20 cellular contexts compared by ENCODE assay signal in the genomic region with DNA sequence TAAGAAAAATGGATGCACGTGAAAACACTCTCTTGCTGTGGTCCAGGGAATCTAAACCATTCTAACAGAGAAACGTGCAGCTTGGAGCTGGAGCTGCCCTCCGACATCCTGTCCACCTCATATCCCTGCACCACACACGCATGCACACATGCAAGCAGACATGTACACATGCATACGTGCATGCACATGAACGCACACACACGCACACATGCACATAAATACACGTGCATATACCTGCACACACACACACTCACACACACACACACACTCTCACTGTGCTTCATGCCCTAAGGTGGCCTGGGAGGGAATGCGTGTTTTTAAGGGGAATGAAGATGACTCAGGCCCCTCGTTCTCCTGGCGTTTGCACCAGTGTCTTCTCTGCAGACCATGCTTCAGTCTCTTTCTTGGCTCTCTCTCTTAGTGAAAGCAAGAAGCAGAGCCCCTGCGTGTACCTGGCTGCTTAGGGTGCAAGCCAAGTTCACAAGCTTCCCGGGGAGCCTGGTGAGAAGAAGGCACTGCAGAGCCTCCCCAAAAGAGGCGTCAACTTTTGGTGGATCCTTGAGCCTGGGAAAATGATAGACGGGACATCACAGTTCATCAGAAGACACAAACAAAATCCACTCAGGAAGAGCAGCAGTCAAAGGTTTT.
A peak's percentile ranks its signal among the peaks of the same experiment; 100 is the strongest.
DNase-seq lines count a peak whose midpoint lies in the region; ATAC-seq, FAIRE-seq and TF ChIP-seq lines count a peak whose summit lies in the region.
"Had no signal": no experiment of that assay in that cellular context is flagged by ENCODE, and none has a peak within 500 bp of the region (broad histone marks: within the 10 kb centered on the region; RNA-seq: fewer than 3 reads in every experiment).

No MANE protein-coding gene starts in this region.

- H3K36me3 ChIP-seq in PC-3 (ENCODE audit: low read depth, low read length): no peaks in the 10 kb centered on the region
- H3K36me3 ChIP-seq: breast epithelium, colonic mucosa had no signal

- H3K27me3 ChIP-seq in PC-3 (ENCODE audit: low read length): no peaks in the 10 kb centered on the region
- H3K27me3 ChIP-seq: breast epithelium, colonic mucosa had no signal

- peak overlapping the region; percentile 16; the same call in 1 of the 2 replicates for H3K9ac ChIP-seq in PC-3 (ENCODE audit: low read length)

- peaks cover 15% of the 10 kb centered on the region for H3K4me1 ChIP-seq in PC-3 (ENCODE audit: insufficient read depth, low read length)
- H3K4me1 ChIP-seq: breast epithelium, colonic mucosa had no signal

- no peaks in the 10 kb centered on the region for H3K27me3 Mint-ChIP-seq in stimulated activated memory B cell treated with anti-CD40 and anti-IgM and Interleukin-4, amounts not matched to agents 10 μg/mL and 1 μg/mL and 100 μg/mL, for 72 hours
- H3K27me3 Mint-ChIP-seq: CD4-positive, alpha-beta T cell had no signal

- no peaks in the 10 kb centered on the region for H3K9me3 ChIP-seq in PC-3 (ENCODE audit: low read length)
- H3K9me3 ChIP-seq: breast epithelium, colonic mucosa had no signal

- no peaks in the 10 kb centered on the region for H4K20me1 ChIP-seq in PC-3 (ENCODE audit: low read length)

- peak overlapping the region; percentile 55 for H3K4me2 ChIP-seq in PC-3 (ENCODE audit: low read length)

- H3F3A ChIP-seq in PC-3 (ENCODE audit: low read length, unreplicated experiment): no peaks in the 10 kb centered on the region

- POLR2A ChIA-PET in PC-3 (lab: Charles Lee; ENCODE audit: unreplicated experiment): no interaction called here

- no peaks in the 10 kb centered on the region for H3K9me3 Mint-ChIP-seq in stimulated activated memory B cell treated with anti-CD40 and anti-IgM and Interleukin-4, amounts not matched to agents 10 μg/mL and 1 μg/mL and 100 μg/mL, for 72 hours
- no peaks in the 10 kb centered on the region for H3K9me3 Mint-ChIP-seq in stimulated activated effector memory CD8-positive, alpha-beta T cell treated with anti-CD3 and anti-CD28 coated beads, Interleukin-12 subunit alpha, Interleukin-12 subunit beta, amount 100 ng/mL, for 72 hours
- H3K9me3 Mint-ChIP-seq: activated naive CD4-positive, alpha-beta T cell treated with anti-CD3 and anti-CD28 coated beads for 36 hours; activated T-cell treated with anti-CD3 and anti-CD28 coated beads, Interleukin-2, amount 50 U/mL, for 4 hours; CD4-positive, alpha-beta T cell had no signal

- intact Hi-C loops in PC-3 (cut with micrococcal nuclease): no loop called here

- FAIRE-seq in GM12892 (lab: Jason Lieb, UNC): peak; percentile 63
- FAIRE-seq: endometrium, G401.6, islet of Langerhans had no signal

- DNase-seq in GM12892 (ENCODE audit: insufficient read length): no peak
- DNase-seq in PC-3: peak; percentile 10
- DNase-seq in fibroblast of mammary gland (ENCODE audit: low read depth): peak; percentile 23
- no peak for DNase-seq in stimulated activated effector memory CD8-positive, alpha-beta T cell treated with anti-CD3 and anti-CD28 coated beads, Interleukin-12 subunit alpha, Interleukin-12 subunit beta, amount 100 ng/mL, for 72 hours (ENCODE audit: low spot score in 2 of 2)
- DNase-seq in DMS79 (lab: John Stamatoyannopoulos, UW): no peak
- DNase-seq: activated CD4-positive, alpha-beta T cell treated with anti-CD3 and anti-CD28 coated beads for 4 hours; activated naive CD4-positive, alpha-beta T cell treated with anti-CD3 and anti-CD28 coated beads for 36 hours; activated T-cell treated with anti-CD3 and anti-CD28 coated beads, Interleukin-2, amount 50 U/mL, for 4 hours; CD4-positive, alpha-beta T cell; colonic mucosa; NCI-H1694; NCI-H526 treated with DMSO at 0.1 percent for 48 hours; stimulated activated CD4-positive, alpha-beta T cell treated with anti-CD3 and anti-CD28 coated beads, Interleukin-1b, Interleukin-23, amount 100 ng/mL, for 48 hours had no signal

- no peak overlapping the region for H3K4me3 Mint-ChIP-seq in stimulated activated memory B cell treated with anti-CD40 and anti-IgM and Interleukin-4, amounts not matched to agents 10 μg/mL and 1 μg/mL and 100 μg/mL, for 72 hours
- no peak overlapping the region for H3K4me3 Mint-ChIP-seq in stimulated activated effector memory CD8-positive, alpha-beta T cell treated with anti-CD3 and anti-CD28 coated beads, Interleukin-12 subunit alpha, Interleukin-12 subunit beta, amount 100 ng/mL, for 72 hours
- H3K4me3 Mint-ChIP-seq: activated naive CD4-positive, alpha-beta T cell treated with anti-CD3 and anti-CD28 coated beads for 36 hours; CD4-positive, alpha-beta T cell had no signal

- no peaks in the 10 kb centered on the region for H3K9me2 ChIP-seq in PC-3 (replicated peaks; ENCODE audit: low read length)

- CTCF ChIA-PET in PC-3 (lab: Charles Lee): no interaction called here

- no peaks in the 10 kb centered on the region for H3K79me2 ChIP-seq in PC-3 (ENCODE audit: low read length)

- H3K27ac ChIP-seq in PC-3 (ENCODE audit: low read length): peak overlapping the region; percentile 69
- H3K27ac ChIP-seq: breast epithelium, colonic mucosa, skin epidermis had no signal

- peaks cover 6% of the 10 kb centered on the region for H3K36me3 Mint-ChIP-seq in stimulated activated memory B cell treated with anti-CD40 and anti-IgM and Interleukin-4, amounts not matched to agents 10 μg/mL and 1 μg/mL and 100 μg/mL, for 72 hours
- no peaks in the 10 kb centered on the region for H3K36me3 Mint-ChIP-seq in stimulated activated effector memory CD8-positive, alpha-beta T cell treated with anti-CD3 and anti-CD28 coated beads, Interleukin-12 subunit alpha, Interleukin-12 subunit beta, amount 100 ng/mL, for 72 hours

- H3K4me1 Mint-ChIP-seq in stimulated activated memory B cell treated with anti-CD40 and anti-IgM and Interleukin-4, amounts not matched to agents 10 μg/mL and 1 μg/mL and 100 μg/mL, for 72 hours: peaks cover 50% of the 10 kb centered on the region
- peaks cover 8% of the 10 kb centered on the region for H3K4me1 Mint-ChIP-seq in stimulated activated effector memory CD8-positive, alpha-beta T cell treated with anti-CD3 and anti-CD28 coated beads, Interleukin-12 subunit alpha, Interleukin-12 subunit beta, amount 100 ng/mL, for 72 hours

- TF ChIP-seq CTCF in PC-3 (conservative IDR thresholded peaks at IDR 0.05; ENCODE audit: low read depth, low read length) (no peak), fibroblast of mammary gland (conservative IDR thresholded peaks at IDR 0.05; ENCODE audit: control insufficient read depth, insufficient read depth, low read depth, low read length) (no peak)

- H2AFZ ChIP-seq in PC-3 (ENCODE audit: low read length): no peak overlapping the region

- H3K4me3 ChIP-seq in PC-3 (ENCODE audit: low read length) (no peak overlapping the region), fibroblast of mammary gland (ENCODE audit: control insufficient read depth, low read depth, low read length) (no peak overlapping the region)
- H3K4me3 ChIP-seq: breast epithelium, colonic mucosa, skin epidermis had no signal

- BruUV-seq in PC-3 (replicated peaks; lab: Mats Ljungman, UMichigan): no TSS peak

- no peak for TF ChIP-seq POLR2A in GM12892 (IDR thresholded peaks at IDR 0.05; ENCODE audit: low read depth, low read length)

- peak overlapping the region; percentile 85 for H3K27ac Mint-ChIP-seq in stimulated activated memory B cell treated with anti-CD40 and anti-IgM and Interleukin-4, amounts not matched to agents 10 μg/mL and 1 μg/mL and 100 μg/mL, for 72 hours
- H3K27ac Mint-ChIP-seq in stimulated activated effector memory CD8-positive, alpha-beta T cell treated with anti-CD3 and anti-CD28 coated beads, Interleukin-12 subunit alpha, Interleukin-12 subunit beta, amount 100 ng/mL, for 72 hours: no peak overlapping the region
- H3K27ac Mint-ChIP-seq: activated naive CD4-positive, alpha-beta T cell treated with anti-CD3 and anti-CD28 coated beads for 36 hours; CD4-positive, alpha-beta T cell had no signal

- ATAC-seq in PC-3 (no peak), GM21528 (IDR thresholded peaks at IDR 0.05; ENCODE audit: low FRiP score, unreplicated experiment) (no peak)
- no peak for ATAC-seq in stimulated activated memory B cell treated with anti-CD40 and anti-IgM and Interleukin-4, amounts not matched to agents 10 μg/mL and 1 μg/mL and 100 μg/mL, for 72 hours
- no peak for ATAC-seq in stimulated activated effector memory CD8-positive, alpha-beta T cell treated with anti-CD3 and anti-CD28 coated beads, Interleukin-12 subunit alpha, Interleukin-12 subunit beta, amount 100 ng/mL, for 72 hours
- ATAC-seq: activated T-cell treated with anti-CD3 and anti-CD28 coated beads, Interleukin-2, amount 50 U/mL, for 4 hours had no signal

Comparison
In these comparisons a context has a peak if more than half of its experiments do, and no peak if none do; other contexts are left out.
1. DNase-seq: peak in PC-3 (single experiment) and fibroblast of mammary gland (single experiment); none in GM12892 (single experiment), stimulated activated effector memory CD8-positive, alpha-beta T cell treated with anti-CD3 and anti-CD28 coated beads, Interleukin-12 subunit alpha, Interleukin-12 subunit beta, amount 100 ng/mL, for 72 hours (0 of 2) and DMS79 (single experiment).